In the genomic region with DNA sequence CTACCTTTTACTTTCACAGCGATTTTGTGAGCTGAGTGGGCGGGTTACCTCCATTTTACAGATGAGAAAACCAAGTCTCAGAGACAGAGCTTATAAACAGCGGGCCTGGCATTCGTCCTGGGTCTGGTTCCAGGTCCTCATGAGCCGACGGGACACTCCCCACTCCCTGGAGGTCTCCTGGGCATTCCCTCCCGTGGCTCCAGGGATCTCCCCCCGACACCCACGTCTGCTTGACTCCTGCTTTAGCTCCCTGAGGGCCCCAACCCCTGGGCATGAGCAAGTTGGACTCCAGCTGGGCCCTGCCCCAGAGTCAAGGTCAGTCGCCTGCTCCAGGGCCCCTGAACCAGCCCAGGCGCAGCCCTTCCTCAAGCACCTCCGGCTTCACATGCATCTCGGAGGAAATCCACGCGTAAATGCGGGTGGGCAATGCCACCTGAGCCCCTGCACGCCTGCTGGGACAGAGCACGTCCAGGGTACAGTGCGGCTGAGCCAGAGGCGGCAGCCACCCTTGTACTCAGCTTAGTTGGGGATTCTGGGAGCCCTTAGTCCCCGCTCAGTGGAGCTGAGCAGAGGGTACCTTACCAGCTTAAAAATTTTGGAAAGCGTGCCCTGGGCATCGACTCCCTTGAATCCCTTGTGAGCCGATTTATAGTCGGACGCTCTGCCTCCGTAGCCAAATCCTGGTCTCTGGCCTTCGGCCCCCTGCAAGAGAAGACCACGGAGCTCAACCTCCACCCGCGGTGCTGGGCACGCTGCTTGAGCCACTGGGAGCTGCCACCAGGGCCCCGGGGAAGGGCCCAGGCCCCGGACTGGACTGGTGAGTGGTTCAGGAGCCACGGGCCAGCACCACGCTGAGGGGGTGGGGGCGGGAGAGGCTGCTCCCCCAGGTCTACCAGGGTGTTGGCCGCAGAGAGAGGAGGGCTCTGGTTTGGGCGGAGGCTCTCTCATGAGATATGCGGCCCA, we compare ENCODE assay signal across 13 cellular contexts.
DNase-seq lines count a peak whose midpoint lies in the region; ATAC-seq and TF ChIP-seq lines count a peak whose summit lies in the region.
"Had no signal": no experiment of that assay in that cellular context is flagged by ENCODE, and none has a peak within 500 bp of the region (broad histone marks: within the 10 kb centered on the region; RNA-seq: fewer than 3 reads in every experiment).

No MANE protein-coding gene starts in this region.

- peak overlapping the region; percentile 100 for H3K27ac Mint-ChIP-seq in memory B cell
- H3K27ac Mint-ChIP-seq in type B pancreatic cell = no peak overlapping the region

- no peak overlapping the region for H3K4me3 Mint-ChIP-seq in activated T-cell treated with anti-CD3 and anti-CD28 coated beads, Interleukin-2, amount 50 U/mL, for 4 hours
- no peak overlapping the region for H3K4me3 Mint-ChIP-seq in memory B cell
- H3K4me3 Mint-ChIP-seq in type B pancreatic cell = no peak overlapping the region

- H3K4me1 Mint-ChIP-seq in activated T-cell treated with anti-CD3 and anti-CD28 coated beads, Interleukin-2, amount 50 U/mL, for 4 hours (ENCODE audit: low read depth) = peaks cover 8% of the 10 kb centered on the region
- H3K4me1 Mint-ChIP-seq in memory B cell (peaks cover 35% of the 10 kb centered on the region), type B pancreatic cell (ENCODE audit: unreplicated experiment) (peaks cover 17% of the 10 kb centered on the region)

- no peaks in the 10 kb centered on the region for H3K9me3 Mint-ChIP-seq in activated T-cell treated with anti-CD3 and anti-CD28 coated beads, Interleukin-2, amount 50 U/mL, for 4 hours
- H3K9me3 Mint-ChIP-seq in memory B cell (no peaks in the 10 kb centered on the region), type B pancreatic cell (no peaks in the 10 kb centered on the region)

- no peaks in the 10 kb centered on the region for H3K27me3 Mint-ChIP-seq in activated T-cell treated with anti-CD3 and anti-CD28 coated beads, Interleukin-2, amount 50 U/mL, for 4 hours (ENCODE audit: low read depth)
- H3K27me3 Mint-ChIP-seq in memory B cell (no peaks in the 10 kb centered on the region), type B pancreatic cell (no peaks in the 10 kb centered on the region)

- ATAC-seq in activated T-cell treated with anti-CD3 and anti-CD28 coated beads, Interleukin-2, amount 50 U/mL, for 4 hours = no peak
- ATAC-seq in memory B cell (ENCODE audit: low read depth) (no peak), GM19395 (IDR thresholded peaks at IDR 0.05; ENCODE audit: unreplicated experiment) (no peak)

- no peak for TF ChIP-seq CTCF in type B pancreatic cell (conservative IDR thresholded peaks at IDR 0.05)

- H3K36me3 Mint-ChIP-seq in activated T-cell treated with anti-CD3 and anti-CD28 coated beads, Interleukin-2, amount 50 U/mL, for 4 hours (ENCODE audit: insufficient read depth) = no peaks in the 10 kb centered on the region
- H3K36me3 Mint-ChIP-seq in memory B cell = peaks cover 4% of the 10 kb centered on the region
- H3K36me3 Mint-ChIP-seq in type B pancreatic cell = peaks cover 4% of the 10 kb centered on the region

- peak; percentile 12 to 16 for DNase-seq in activated T-cell treated with anti-CD3 and anti-CD28 coated beads, Interleukin-2, amount 50 U/mL, for 48 hours
- DNase-seq in activated T-cell treated with anti-CD3 and anti-CD28 coated beads, Interleukin-2, amount 50 U/mL, for 4 hours = no peak
- DNase-seq in ecto neural progenitor cell (ENCODE audit: low spot score) (peak; percentile 44), memory B cell (ENCODE audit: low spot score in 2 of 2) (no peak), type B pancreatic cell (ENCODE audit: extremely low spot score, unreplicated experiment) (peak; percentile 62), middle frontal gyrus (ENCODE audit: extremely low spot score, low spot score) (no peak), NCI-H1092 (lab: John Stamatoyannopoulos, UW) (no peak)
- DNase-seq: DMS153, EL, NCI-H146, NCI-H226, NCI-H526 treated with DMSO at 0.1 percent for 48 hours had no signal

Comparison
In these comparisons a context has a peak if more than half of its experiments do, and no peak if none do; other contexts are left out.
1. DNase-seq: peak in activated T-cell treated with anti-CD3 and anti-CD28 coated beads, Interleukin-2, amount 50 U/mL, for 48 hours (2 of 2), ecto neural progenitor cell (single experiment) and type B pancreatic cell (single experiment); none in activated T-cell treated with anti-CD3 and anti-CD28 coated beads, Interleukin-2, amount 50 U/mL, for 4 hours (single experiment), memory B cell (0 of 2), middle frontal gyrus (single experiment) and NCI-H1092 (single experiment).